ENCODE assay signal across 29 cellular contexts in genomic region chr18:75588412-75588811, GRCh38.
"Had no signal": no experiment of that assay in that cellular context is flagged by ENCODE, and none has a peak within 500 bp of the region (broad histone marks: within the 10 kb centered on the region; RNA-seq: fewer than 3 reads in every experiment).

No MANE protein-coding gene starts in this region.

- DNase-seq: activated CD4-positive, alpha-beta memory T cell treated with anti-CD3 and anti-CD28 coated beads, Interleukin-2, amount 10 ng/mL, durations not matched to agents 7 days and 5 days; activated CD4-positive, alpha-beta T cell treated with anti-CD3 and anti-CD28 coated beads for 1 hour; activated CD4-positive, alpha-beta T cell treated with anti-CD3 and anti-CD28 coated beads for 4 hours; activated CD4-positive, alpha-beta T cell treated with anti-CD3 and anti-CD28 coated beads, Interleukin-2, amount 10 ng/mL, durations not matched to agents 7 days and 5 days; activated CD4-positive, alpha-beta T cell treated with anti-CD3 and anti-CD28 coated beads, Interleukin-2, amount 50 U/mL, for 4 hours; activated CD8-positive, alpha-beta memory T cell treated with anti-CD3 and anti-CD28 coated beads, Interleukin-2, amount 50 U/mL, for 48 hours; activated gamma-delta T cell; activated naive CD4-positive, alpha-beta T cell; activated naive CD4-positive, alpha-beta T cell treated with anti-CD3 and anti-CD28 coated beads, Interleukin-2, amount 10 ng/mL, durations not matched to agents 7 days and 5 days; activated naive CD8-positive, alpha-beta T cell treated with anti-CD3 and anti-CD28 coated beads, Interleukin-2, amount 10 ng/mL, durations not matched to agents 7 days and 5 days; activated T-cell treated with anti-CD3 and anti-CD28 coated beads for 4 hours; activated T-cell treated with anti-CD3 and anti-CD28 coated beads, Interleukin-2, amount 50 U/mL, for 24 hours; activated T-cell treated with anti-CD3 and anti-CD28 coated beads, Interleukin-2, amount 50 U/mL, for 72 hours; central memory CD4-positive, alpha-beta T cell; cerebellar nuclear complex; colonic mucosa; effector memory CD4-positive, alpha-beta T cell; endodermal cell; foreskin fibroblast; head of caudate nucleus; T-helper 2 cell had no signal

- H3K4me3 ChIP-seq: ascending aorta, breast epithelium, cardiac muscle cell, colonic mucosa had no signal

- H3K4me3 Mint-ChIP-seq: activated CD4-positive, alpha-beta memory T cell treated with anti-CD3 and anti-CD28 coated beads, Interleukin-2, amount 10 ng/mL, durations not matched to agents 7 days and 5 days; activated CD4-positive, alpha-beta T cell treated with anti-CD3 and anti-CD28 coated beads, Interleukin-2, amount 10 ng/mL, durations not matched to agents 7 days and 5 days; activated naive CD4-positive, alpha-beta T cell treated with anti-CD3 and anti-CD28 coated beads, Interleukin-2, amount 10 ng/mL, durations not matched to agents 7 days and 5 days; activated naive CD8-positive, alpha-beta T cell treated with anti-CD3 and anti-CD28 coated beads, Interleukin-2, amount 10 ng/mL, durations not matched to agents 7 days and 5 days; activated T-cell treated with anti-CD3 and anti-CD28 coated beads, Interleukin-2, amount 50 U/mL, for 24 hours; activated T-cell treated with anti-CD3 and anti-CD28 coated beads, Interleukin-2, amount 50 U/mL, for 72 hours; brain; endodermal cell; WTC11 had no signal

- H3K36me3 ChIP-seq: ascending aorta, breast epithelium, cardiac muscle cell, colonic mucosa had no signal

- H3K4me1 Mint-ChIP-seq: activated CD4-positive, alpha-beta memory T cell treated with anti-CD3 and anti-CD28 coated beads, Interleukin-2, amount 10 ng/mL, durations not matched to agents 7 days and 5 days; activated CD4-positive, alpha-beta T cell treated with anti-CD3 and anti-CD28 coated beads, Interleukin-2, amount 10 ng/mL, durations not matched to agents 7 days and 5 days; activated naive CD4-positive, alpha-beta T cell treated with anti-CD3 and anti-CD28 coated beads, Interleukin-2, amount 10 ng/mL, durations not matched to agents 7 days and 5 days; activated naive CD8-positive, alpha-beta T cell treated with anti-CD3 and anti-CD28 coated beads, Interleukin-2, amount 10 ng/mL, durations not matched to agents 7 days and 5 days; endodermal cell had no signal

- H3K27me3 Mint-ChIP-seq: activated CD4-positive, alpha-beta memory T cell treated with anti-CD3 and anti-CD28 coated beads, Interleukin-2, amount 10 ng/mL, durations not matched to agents 7 days and 5 days; activated CD4-positive, alpha-beta T cell treated with anti-CD3 and anti-CD28 coated beads, Interleukin-2, amount 10 ng/mL, durations not matched to agents 7 days and 5 days; activated naive CD4-positive, alpha-beta T cell treated with anti-CD3 and anti-CD28 coated beads, Interleukin-2, amount 10 ng/mL, durations not matched to agents 7 days and 5 days; brain had no signal

- FAIRE-seq: frontal cortex had no signal

- ATAC-seq: activated naive CD4-positive, alpha-beta T cell treated with anti-CD3 and anti-CD28 coated beads, Interleukin-2, amount 50 U/mL, for 72 hours; activated T-cell treated with anti-CD3 and anti-CD28 coated beads, Interleukin-2, amount 50 U/mL, for 72 hours; esophagus mucosa; WTC11 had no signal

- H3K27me3 ChIP-seq: ascending aorta, breast epithelium, cardiac muscle cell, colonic mucosa had no signal

- H3K4me1 ChIP-seq: ascending aorta, breast epithelium, colonic mucosa had no signal

- H3K36me3 Mint-ChIP-seq: activated naive CD4-positive, alpha-beta T cell treated with anti-CD3 and anti-CD28 coated beads, Interleukin-2, amount 10 ng/mL, durations not matched to agents 7 days and 5 days; activated naive CD8-positive, alpha-beta T cell treated with anti-CD3 and anti-CD28 coated beads, Interleukin-2, amount 10 ng/mL, durations not matched to agents 7 days and 5 days; brain had no signal

- H3K9me3 ChIP-seq: colonic mucosa had no signal

- H3K27ac Mint-ChIP-seq: activated CD4-positive, alpha-beta memory T cell treated with anti-CD3 and anti-CD28 coated beads, Interleukin-2, amount 10 ng/mL, durations not matched to agents 7 days and 5 days; activated CD4-positive, alpha-beta T cell treated with anti-CD3 and anti-CD28 coated beads, Interleukin-2, amount 10 ng/mL, durations not matched to agents 7 days and 5 days; activated naive CD4-positive, alpha-beta T cell treated with anti-CD3 and anti-CD28 coated beads, Interleukin-2, amount 10 ng/mL, durations not matched to agents 7 days and 5 days; activated naive CD4-positive, alpha-beta T cell treated with anti-CD3 and anti-CD28 coated beads, Interleukin-2, amount 50 U/mL, for 72 hours; activated naive CD8-positive, alpha-beta T cell treated with anti-CD3 and anti-CD28 coated beads, Interleukin-2, amount 10 ng/mL, durations not matched to agents 7 days and 5 days; activated T-cell treated with anti-CD3 and anti-CD28 coated beads, Interleukin-2, amount 50 U/mL, for 24 hours; activated T-cell treated with anti-CD3 and anti-CD28 coated beads, Interleukin-2, amount 50 U/mL, for 72 hours; brain; endodermal cell; WTC11 had no signal

- H3K27ac ChIP-seq: ascending aorta, breast epithelium, cardiac muscle cell, colonic mucosa had no signal
